In the genomic region with DNA sequence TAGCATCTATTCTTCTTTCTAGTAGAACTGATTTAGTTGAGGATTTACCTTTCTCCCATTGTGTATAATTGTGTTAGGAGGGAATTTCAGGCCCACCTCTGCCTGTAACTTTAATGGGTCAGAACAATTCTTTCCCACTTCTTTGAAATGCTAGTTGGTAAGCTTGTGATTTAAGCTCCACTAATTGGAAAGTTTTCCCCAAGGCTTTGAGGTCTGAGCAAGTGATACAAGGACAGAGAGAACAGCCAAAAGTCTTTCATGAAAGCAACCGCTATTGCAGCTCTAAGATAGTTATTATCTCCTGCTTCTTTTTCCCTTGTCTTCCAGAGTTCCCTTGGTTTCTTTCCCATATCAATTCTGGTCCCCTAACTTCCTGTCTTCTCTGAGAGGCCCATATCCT, we compare ENCODE assay signal across 18 cellular contexts. TPM values are rescaled to one million over a fixed set of nuclear protein-coding genes. Genes with fewer than 3 reads are reported as not detected.
DNase-seq lines count a peak whose midpoint lies in the region; ATAC-seq and TF ChIP-seq lines count a peak whose summit lies in the region.
"Had no signal": no experiment of that assay in that cellular context is flagged by ENCODE, and none has a peak within 500 bp of the region (broad histone marks: within the 10 kb centered on the region; RNA-seq: fewer than 3 reads in every experiment).

No MANE protein-coding gene starts in this region.

- H3K27ac ChIP-seq in SK-N-SH (ENCODE audit: low read depth in 2 of 2, low read length in 1 of 2) (peak overlapping the region in 1 of 2 experiments; percentile 73; a peak in 3 of 4 replicates), brain microvascular endothelial cell (peak overlapping the region; percentile 91), smooth muscle cell (ENCODE audit: low read depth) (peak overlapping the region; percentile 3)
- H3K27ac ChIP-seq: 22Rv1 had no signal

- H3K79me2 ChIP-seq in SK-N-SH (ENCODE audit: insufficient read depth) (no peaks in the 10 kb centered on the region), smooth muscle cell (ENCODE audit: low read depth) (no peaks in the 10 kb centered on the region)

- peak overlapping the region; percentile 39 for H3K27ac Mint-ChIP-seq in memory B cell
- H3K27ac Mint-ChIP-seq in activated naive CD8-positive, alpha-beta T cell treated with anti-CD3 and anti-CD28 coated beads for 36 hours, result no peak overlapping the region
- H3K27ac Mint-ChIP-seq: CD4-positive, CD25-positive, alpha-beta regulatory T cell had no signal

- no peaks in the 10 kb centered on the region for H3K9me2 ChIP-seq in SK-N-SH

- H3K9me3 ChIP-seq in SK-N-SH (no peaks in the 10 kb centered on the region; the same call in 1 of the 2 replicates), smooth muscle cell (replicated peaks; ENCODE audit: low read depth) (no peaks in the 10 kb centered on the region)

- ATAC-seq in SK-N-SH treated with all-trans-retinoic acid at 6 μM for 48 hours (no peak), memory B cell (ENCODE audit: low read depth) (no peak), GM21717 (IDR thresholded peaks at IDR 0.05; ENCODE audit: unreplicated experiment) (no peak), left cardiac atrium (no peak)
- ATAC-seq: Panc1 had no signal

- no peak for DNase-seq in SK-N-SH
- no peak for DNase-seq in brain microvascular endothelial cell
- DNase-seq in memory B cell (ENCODE audit: low spot score in 2 of 2), result no peak
- DNase-seq in smooth muscle cell (lab: John Stamatoyannopoulos, UW; ENCODE audit: unreplicated experiment), result no peak
- no peak for DNase-seq in activated naive CD8-positive, alpha-beta T cell treated with anti-CD3 and anti-CD28 coated beads for 36 hours
- no peak for DNase-seq in left cardiac atrium
- DNase-seq: CD4-positive, CD25-positive, alpha-beta regulatory T cell; GF-D8; H7; Karpas-422; MM.1S; NCI-H1105 treated with DMSO at 0.1 percent for 48 hours; NCI-H187; Right ventricle myocardium superior had no signal

- CTCF ChIA-PET in SK-N-SH (lab: Yijun Ruan, JAX), result interaction anchor here (1.4 kb wide), 1 partner anchor 17 kb away, joined by 3 read pairs; no protein-coding TSS in a partner anchor

- no peak for TF ChIP-seq EP300 in SK-N-SH (IDR thresholded peaks at IDR 0.05; ENCODE audit: borderline replicate concordance in 1 of 2, low read depth in 1 of 2, low read length in 1 of 2)

- in situ Hi-C loops in brain microvascular endothelial cell (cut with HindIII; ENCODE audit: low pct_ligation_motif_present, low sequenced_read_pairs), result loop anchor here (25.0 kb wide), 1 partner anchor 488 kb away; no protein-coding TSS in a partner anchor

- H3K9me3 Mint-ChIP-seq in memory B cell, result peaks cover 2% of the 10 kb centered on the region
- no peaks in the 10 kb centered on the region for H3K9me3 Mint-ChIP-seq in activated naive CD8-positive, alpha-beta T cell treated with anti-CD3 and anti-CD28 coated beads for 36 hours

- no peak overlapping the region for H3K4me3 Mint-ChIP-seq in memory B cell
- H3K4me3 Mint-ChIP-seq in activated naive CD8-positive, alpha-beta T cell treated with anti-CD3 and anti-CD28 coated beads for 36 hours, result no peak overlapping the region
- H3K4me3 Mint-ChIP-seq: CD4-positive, CD25-positive, alpha-beta regulatory T cell had no signal

- H3K4me1 ChIP-seq in SK-N-SH (ENCODE audit: control insufficient read depth in 1 of 2, insufficient read depth in 2 of 2, low read depth in 1 of 2, low read length in 1 of 2), result peaks cover 10 to 27% of the 10 kb centered on the region in 2 experiments
- peaks cover 11% of the 10 kb centered on the region for H3K4me1 ChIP-seq in smooth muscle cell (ENCODE audit: low read depth)

- H2AFZ ChIP-seq in SK-N-SH (ENCODE audit: low read depth) (peak overlapping the region; percentile 71), smooth muscle cell (ENCODE audit: low read depth) (peak overlapping the region; percentile 12)

- H3K36me3 ChIP-seq in SK-N-SH (replicated peaks in 1 of 2; ENCODE audit: control insufficient read depth in 1 of 2, insufficient read depth in 2 of 2, low read length in 1 of 2) (no peaks in the 10 kb centered on the region), brain microvascular endothelial cell (replicated peaks) (no peaks in the 10 kb centered on the region), smooth muscle cell (ENCODE audit: low read depth) (no peaks in the 10 kb centered on the region)

- H3K27me3 ChIP-seq in SK-N-SH (ENCODE audit: insufficient read depth) (no peaks in the 10 kb centered on the region), brain microvascular endothelial cell (replicated peaks) (no peaks in the 10 kb centered on the region), smooth muscle cell (ENCODE audit: low read depth) (no peaks in the 10 kb centered on the region)

- peaks cover 36% of the 10 kb centered on the region for H3F3A ChIP-seq in SK-N-SH (replicated peaks; ENCODE audit: insufficient read depth)
- no peaks in the 10 kb centered on the region for H3F3A ChIP-seq in smooth muscle cell (ENCODE audit: low read depth)

- H4K20me1 ChIP-seq in SK-N-SH (ENCODE audit: insufficient read depth) (no peaks in the 10 kb centered on the region), smooth muscle cell (ENCODE audit: low read depth) (no peaks in the 10 kb centered on the region)

- 89% methylated on average over 1 of the region's 1 CpG for WGBS in SK-N-SH (ENCODE audit: low lambda C conversion rate)
- WGBS in smooth muscle cell (ENCODE audit: low lambda C conversion rate), result 65% methylated on average over 1 of the region's 1 CpG

- intact Hi-C loops in left cardiac atrium (cut with DNase I), result no loop called here

- H3K4me3 ChIP-seq in SK-N-SH (ENCODE audit: low read depth in 2 of 2, low read length in 1 of 2), result no peak overlapping the region
- no peak overlapping the region for H3K4me3 ChIP-seq in brain microvascular endothelial cell (ENCODE audit: low read depth, low read length)
- H3K4me3 ChIP-seq in smooth muscle cell, result no peak overlapping the region

- H3K36me3 Mint-ChIP-seq in memory B cell, result no peaks in the 10 kb centered on the region
- H3K36me3 Mint-ChIP-seq in activated naive CD8-positive, alpha-beta T cell treated with anti-CD3 and anti-CD28 coated beads for 36 hours, result peaks cover 3% of the 10 kb centered on the region
- H3K36me3 Mint-ChIP-seq: CD4-positive, CD25-positive, alpha-beta regulatory T cell had no signal

- POLR2A ChIA-PET in SK-N-SH (lab: Yijun Ruan, JAX), result no interaction called here

- TF ChIP-seq CTCF in SK-N-SH (IDR thresholded peaks at IDR 0.05), result no peak
- no peak for TF ChIP-seq CTCF in brain microvascular endothelial cell (IDR thresholded peaks at IDR 0.05; ENCODE audit: low read depth, low read length, missing control alignments)
- no peak for TF ChIP-seq CTCF in smooth muscle cell (IDR thresholded peaks at IDR 0.05; ENCODE audit: borderline replicate concordance, insufficient read depth, poor library complexity, severe bottlenecking)

- no peaks in the 10 kb centered on the region for H3K27me3 Mint-ChIP-seq in memory B cell
- H3K27me3 Mint-ChIP-seq in activated naive CD8-positive, alpha-beta T cell treated with anti-CD3 and anti-CD28 coated beads for 36 hours, result no peaks in the 10 kb centered on the region
- H3K27me3 Mint-ChIP-seq: CD4-positive, CD25-positive, alpha-beta regulatory T cell had no signal

- H3K4me2 ChIP-seq in SK-N-SH, result no peak overlapping the region; the same call in 1 of the 2 replicates
- H3K4me2 ChIP-seq in smooth muscle cell, result no peak overlapping the region

- H3K9ac ChIP-seq in SK-N-SH (peak overlapping the region; percentile 24; the same call in 1 of the 2 replicates), smooth muscle cell (ENCODE audit: low read depth) (no peak overlapping the region)

- peaks cover 5% of the 10 kb centered on the region for H3K4me1 Mint-ChIP-seq in memory B cell
- peaks cover 12% of the 10 kb centered on the region for H3K4me1 Mint-ChIP-seq in activated naive CD8-positive, alpha-beta T cell treated with anti-CD3 and anti-CD28 coated beads for 36 hours
- H3K4me1 Mint-ChIP-seq: CD4-positive, CD25-positive, alpha-beta regulatory T cell had no signal

- no peak for TF ChIP-seq RAD21 in SK-N-SH (IDR thresholded peaks at IDR 0.05; ENCODE audit: low read length)

TF ChIP-seq in SK-N-SH, 30 proteins besides CTCF, POLR2A, EP300 and RAD21 (continues in another document):
- TF ChIP-seq FOXM1 (IDR thresholded peaks at IDR 0.05; ENCODE audit: low read depth) (no peak), POLR2AphosphoS5 (IDR thresholded peaks at IDR 0.05; ENCODE audit: low read depth, low read length) (no peak), RXRA (IDR thresholded peaks at IDR 0.05; ENCODE audit: borderline replicate concordance, low read depth) (no peak)
- TF ChIP-seq, protein P1, sequence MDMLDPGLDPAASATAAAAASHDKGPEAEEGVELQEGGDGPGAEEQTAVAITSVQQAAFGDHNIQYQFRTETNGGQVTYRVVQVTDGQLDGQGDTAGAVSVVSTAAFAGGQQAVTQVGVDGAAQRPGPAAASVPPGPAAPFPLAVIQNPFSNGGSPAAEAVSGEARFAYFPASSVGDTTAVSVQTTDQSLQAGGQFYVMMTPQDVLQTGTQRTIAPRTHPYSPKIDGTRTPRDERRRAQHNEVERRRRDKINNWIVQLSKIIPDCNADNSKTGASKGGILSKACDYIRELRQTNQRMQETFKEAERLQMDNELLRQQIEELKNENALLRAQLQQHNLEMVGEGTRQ (IDR thresholded peaks at IDR 0.05; ENCODE audit: borderline replicate concordance, low read depth, low read length), result no peak

TF ChIP-seq in SK-N-SH treated with all-trans-retinoic acid at 6 μM for 48 hours, 23 proteins besides CTCF, POLR2A, EP300 and RAD21 (continues in another document):
- TF ChIP-seq ISL1 (CRISPR knock-in tag; IDR thresholded peaks at IDR 0.05) (no peak), ZNF70 (CRISPR knock-in tag; IDR thresholded peaks at IDR 0.05) (no peak), ESRRG (CRISPR knock-in tag; IDR thresholded peaks at IDR 0.05) (no peak)
- TF ChIP-seq, protein P2, sequence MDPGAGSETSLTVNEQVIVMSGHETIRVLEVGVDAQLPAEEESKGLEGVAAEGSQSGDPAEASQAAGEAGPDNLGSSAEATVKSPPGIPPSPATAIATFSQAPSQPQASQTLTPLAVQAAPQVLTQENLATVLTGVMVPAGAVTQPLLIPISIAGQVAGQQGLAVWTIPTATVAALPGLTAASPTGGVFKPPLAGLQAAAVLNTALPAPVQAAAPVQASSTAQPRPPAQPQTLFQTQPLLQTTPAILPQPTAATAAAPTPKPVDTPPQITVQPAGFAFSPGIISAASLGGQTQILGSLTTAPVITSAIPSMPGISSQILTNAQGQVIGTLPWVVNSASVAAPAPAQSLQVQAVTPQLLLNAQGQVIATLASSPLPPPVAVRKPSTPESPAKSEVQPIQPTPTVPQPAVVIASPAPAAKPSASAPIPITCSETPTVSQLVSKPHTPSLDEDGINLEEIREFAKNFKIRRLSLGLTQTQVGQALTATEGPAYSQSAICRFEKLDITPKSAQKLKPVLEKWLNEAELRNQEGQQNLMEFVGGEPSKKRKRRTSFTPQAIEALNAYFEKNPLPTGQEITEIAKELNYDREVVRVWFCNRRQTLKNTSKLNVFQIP (CRISPR knock-in tag; IDR thresholded peaks at IDR 0.05; ENCODE audit: borderline replicate concordance, low read depth), result no peak

RNA-seq across cellular contexts. Expression of a gene that starts 38.7 kb away (rescaled TPM):
- not detected in 2 replicates for polyA plus RNA-seq in SK-N-SH (2012; rRNA removed)
- 0.09 and 0.13 TPM in 2 replicates for polyA plus RNA-seq in SK-N-SH (2012; cell fraction: cytosol; rRNA removed)
- polyA plus RNA-seq in SK-N-SH (2012; cell fraction: nucleus; rRNA removed), result not detected in 2 replicates
- not detected in 2 replicates for total RNA-seq in smooth muscle cell
- polyA plus RNA-seq in smooth muscle cell, result not detected in 2 replicates
- total RNA-seq in activated naive CD8-positive, alpha-beta T cell treated with anti-CD3 and anti-CD28 coated beads for 36 hours, result not detected
- not detected for total RNA-seq in left cardiac atrium
- total RNA-seq: CD4-positive, CD25-positive, alpha-beta regulatory T cell; H7; Right ventricle myocardium superior had no signal
- polyA plus RNA-seq: CD4-positive, CD25-positive, alpha-beta regulatory T cell had no signal
